In the genomic region with DNA sequence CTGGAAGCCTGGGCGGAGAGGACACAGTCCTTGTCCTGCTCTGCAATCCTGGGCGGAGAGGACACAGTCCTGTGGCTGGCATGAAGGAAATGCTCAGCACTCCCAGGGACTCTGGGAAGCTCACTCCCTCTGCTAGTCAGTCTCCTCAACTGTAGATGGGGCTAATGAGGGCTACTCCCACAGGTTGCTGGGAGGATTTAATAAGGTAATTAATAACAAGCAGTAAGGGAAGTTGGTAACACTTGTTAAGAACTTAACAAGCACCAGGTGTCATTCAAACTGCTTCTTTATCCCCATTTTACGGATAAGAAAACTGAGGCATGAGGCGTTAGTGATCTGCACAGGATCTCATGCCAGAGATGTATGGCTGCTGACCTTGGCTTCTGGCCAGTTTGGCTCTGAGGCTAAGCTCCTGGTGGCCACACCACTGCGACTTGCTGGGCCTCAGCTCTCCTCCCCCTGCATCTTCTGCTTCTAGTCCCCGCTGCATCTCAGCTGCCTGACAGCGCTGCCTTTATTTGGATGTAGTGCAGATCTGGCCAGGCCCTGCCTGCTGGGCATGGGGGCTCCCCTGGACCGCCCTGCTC, we compare ENCODE assay signal across 19 cellular contexts. TPM values are rescaled to one million over a fixed set of nuclear protein-coding genes. Genes with fewer than 3 reads are reported as not detected.
DNase-seq lines count a peak whose midpoint lies in the region; ATAC-seq and TF ChIP-seq lines count a peak whose summit lies in the region.
"Had no signal": no experiment of that assay in that cellular context is flagged by ENCODE, and none has a peak within 500 bp of the region (broad histone marks: within the 10 kb centered on the region; RNA-seq: fewer than 3 reads in every experiment).

No MANE protein-coding gene starts in this region.

- in situ Hi-C loops in transverse colon (cut with MboI; ENCODE audit: low pct_ligation_motif_present in 1 of 4, low pct_unique_long_range_greater_than_20kb in 1 of 4, low sequenced_read_pairs in 3 of 4), result loop anchor here (10.0 to 25.0 kb wide), 4 partner anchors 117 to 379 kb away; no protein-coding TSS in a partner anchor

- peaks cover 4 to 18% (median 7%) of the 10 kb centered on the region in 4 donors for H3K4me1 ChIP-seq in transverse colon
- H3K4me1 ChIP-seq in Caco-2, result no peaks in the 10 kb centered on the region

- no peaks in the 10 kb centered on the region for H3K27me3 ChIP-seq in transverse colon
- H3K27me3 ChIP-seq in Caco-2 (replicated peaks; ENCODE audit: control insufficient read depth, insufficient read depth, low read length), result no peaks in the 10 kb centered on the region
- H3K27me3 ChIP-seq: ovary had no signal

- 87 to 94% methylated on average over 2 to 7 of the region's 8 CpGs for WGBS in transverse colon (ENCODE audit: low coverage in 1 of 2), 2 donors

- H3K4me3 ChIP-seq in transverse colon (no peak overlapping the region), Caco-2 (ENCODE audit: low read depth, low read length) (no peak overlapping the region)
- H3K4me3 ChIP-seq: GM23338, ovary had no signal

- H3K9me3 ChIP-seq in transverse colon (no peaks in the 10 kb centered on the region), Caco-2 (no peaks in the 10 kb centered on the region)
- H3K9me3 ChIP-seq: ovary had no signal

- TF ChIP-seq CTCF in transverse colon (IDR thresholded peaks at IDR 0.05) (no peak), Caco-2 (IDR thresholded peaks at IDR 0.05; ENCODE audit: insufficient read depth in 1 of 2, low read depth in 1 of 2, low read length in 1 of 2, severe bottlenecking in 1 of 2, unreplicated experiment in 1 of 2) (no peak)

- no peak for ATAC-seq in stimulated activated naive CD8-positive, alpha-beta T cell treated with anti-CD3 and anti-CD28 coated beads, Interleukin-15, Interleukin-2, amounts not matched to agents 100 U/mL and 50 U/mL, for 24 hours
- ATAC-seq in T-cell (replicated peaks in 1 of 4) (no peak), left colon (peak; percentile 67), HG03159 (IDR thresholded peaks at IDR 0.05; ENCODE audit: unreplicated experiment) (no peak)
- ATAC-seq: GM23338, left cardiac atrium, Panc1 had no signal

- DNase-seq in stimulated activated naive CD8-positive, alpha-beta T cell treated with anti-CD3 and anti-CD28 coated beads, Interleukin-15, Interleukin-2, amounts not matched to agents 100 U/mL and 50 U/mL, for 24 hours, result no peak
- DNase-seq in T-cell (no peak), left colon (no peak), transverse colon (peak; percentile 30), SIG-M5 treated with dmso at 0.1 percent for 504 hours (lab: John Stamatoyannopoulos, UW; ENCODE audit: unreplicated experiment) (no peak), Caco-2 (no peak)
- DNase-seq: activated CD8-positive, alpha-beta memory T cell treated with anti-CD3 and anti-CD28 coated beads for 24 hours; amniotic stem cell; left cardiac atrium; NCI-H1048; NCI-H748 treated with DMSO at 0.1 percent for 48 hours; stimulated activated CD4-positive, alpha-beta T cell treated with anti-CD3 and anti-CD28 coated beads, Interleukin-4, amount 100 ng/mL, for 4 hours had no signal

- peaks cover 3% of the 10 kb centered on the region for H3K27me3 Mint-ChIP-seq in stimulated activated naive CD8-positive, alpha-beta T cell treated with anti-CD3 and anti-CD28 coated beads, Interleukin-15, Interleukin-2, amounts not matched to agents 100 ng/mL and 50 ng/mL, for 24 hours
- H3K27me3 Mint-ChIP-seq in T-cell, result no peaks in the 10 kb centered on the region
- peaks cover 7% of the 10 kb centered on the region for H3K27me3 Mint-ChIP-seq in Caco-2 (ENCODE audit: insufficient read depth, unreplicated experiment)

- no peak for TF ChIP-seq POLR2A in transverse colon (IDR thresholded peaks at IDR 0.05)

- no peaks in the 10 kb centered on the region for H3K9me3 Mint-ChIP-seq in stimulated activated naive CD8-positive, alpha-beta T cell treated with anti-CD3 and anti-CD28 coated beads, Interleukin-15, Interleukin-2, amounts not matched to agents 100 ng/mL and 50 ng/mL, for 24 hours
- H3K9me3 Mint-ChIP-seq in T-cell, result peaks cover 0 to 4% (median 0%) of the 10 kb centered on the region in 3 donors
- no peaks in the 10 kb centered on the region for H3K9me3 Mint-ChIP-seq in Caco-2 (ENCODE audit: unreplicated experiment)
- H3K9me3 Mint-ChIP-seq: GM23338 had no signal

- H3K27ac ChIP-seq in transverse colon, result no peak overlapping the region
- H3K27ac ChIP-seq: HL-60, ovary had no signal

- peak overlapping the region; percentile 24 for H3K27ac Mint-ChIP-seq in stimulated activated naive CD8-positive, alpha-beta T cell treated with anti-CD3 and anti-CD28 coated beads, Interleukin-15, Interleukin-2, amounts not matched to agents 100 ng/mL and 50 ng/mL, for 24 hours
- peak overlapping the region; percentile 69 to 74 for H3K27ac Mint-ChIP-seq in T-cell
- H3K27ac Mint-ChIP-seq in Caco-2 (ENCODE audit: unreplicated experiment), result no peak overlapping the region
- H3K27ac Mint-ChIP-seq: GM23338 had no signal

- no peak overlapping the region for H3K4me3 Mint-ChIP-seq in stimulated activated naive CD8-positive, alpha-beta T cell treated with anti-CD3 and anti-CD28 coated beads, Interleukin-15, Interleukin-2, amounts not matched to agents 100 ng/mL and 50 ng/mL, for 24 hours
- peak overlapping the region in 1 of 3 donors; percentile 80 for H3K4me3 Mint-ChIP-seq in T-cell
- H3K4me3 Mint-ChIP-seq in Caco-2 (ENCODE audit: unreplicated experiment), result no peak overlapping the region
- H3K4me3 Mint-ChIP-seq: GM23338 had no signal

- TF ChIP-seq EP300 in transverse colon (IDR thresholded peaks at IDR 0.05; ENCODE audit: low read depth), result no peak

- POLR2A ChIA-PET in T-cell (lab: Charles Lee) (no interaction called here), Caco-2 (lab: Charles Lee) (no interaction called here)

- CTCF ChIA-PET in T-cell (lab: Charles Lee), result no interaction called here
- CTCF ChIA-PET in Caco-2 (lab: Charles Lee), result no interaction called here

- intact Hi-C loops in left colon (cut with DNase I, micrococcal nuclease) (no loop called here), transverse colon (cut with DNase I; ENCODE audit: low total_unique reads) (no loop called here), Caco-2 (cut with micrococcal nuclease; ENCODE audit: unreplicated experiment) (loop anchor here (10.0 kb wide), 1 partner anchor 97 kb away; no protein-coding TSS in a partner anchor)

- H3K36me3 ChIP-seq in transverse colon, result no peaks in the 10 kb centered on the region
- H3K36me3 ChIP-seq in Caco-2 (ENCODE audit: control insufficient read depth, insufficient read depth, low read length), result no peaks in the 10 kb centered on the region
- H3K36me3 ChIP-seq: ovary had no signal

- BruUV-seq in Caco-2 (replicated peaks; lab: Mats Ljungman, UMichigan), result no TSS peak

- H3K4me1 Mint-ChIP-seq in stimulated activated naive CD8-positive, alpha-beta T cell treated with anti-CD3 and anti-CD28 coated beads, Interleukin-15, Interleukin-2, amounts not matched to agents 100 ng/mL and 50 ng/mL, for 24 hours (ENCODE audit: low read depth), result peaks cover 53% of the 10 kb centered on the region
- H3K4me1 Mint-ChIP-seq in T-cell, result peaks cover 68 to 90% (median 82%) of the 10 kb centered on the region in 3 donors
- H3K4me1 Mint-ChIP-seq in Caco-2 (ENCODE audit: low read depth, unreplicated experiment), result no peaks in the 10 kb centered on the region

- H3K36me3 Mint-ChIP-seq in stimulated activated naive CD8-positive, alpha-beta T cell treated with anti-CD3 and anti-CD28 coated beads, Interleukin-15, Interleukin-2, amounts not matched to agents 100 ng/mL and 50 ng/mL, for 24 hours (ENCODE audit: low read depth), result no peaks in the 10 kb centered on the region
- H3K36me3 Mint-ChIP-seq in T-cell (no peaks in the 10 kb centered on the region), Caco-2 (ENCODE audit: insufficient read depth, unreplicated experiment) (no peaks in the 10 kb centered on the region)

RNA-seq across cellular contexts. Expression of gene BEGAIN, which starts 54.1 kb away (rescaled TPM):
- total RNA-seq in T-cell (1 to 10 TPM in 3 of 5 donors, under 1 TPM in 1, not detected in 1; 0.23 to 1.9 (median 1.6) TPM), left colon (1 to 10 TPM; 1.4 to 2.0 TPM), transverse colon (1 to 10 TPM in 1 of 4 donors, under 1 TPM in 2, not detected in 1; 0.27 to 2.5 (median 0.37) TPM), Caco-2 (2022) (0.54 TPM in 1 of 2 replicates, not detected in the other)
- total RNA-seq: fibroblast of villous mesenchyme had no signal
